ENCODE assay signal across 1 cellular context in genomic region chr19:37905936-37906867, GRCh38.
TF ChIP-seq lines count a peak whose summit lies in the region.

TSS of gene WDR87 (minus strand) at chr19:37906594. CDS start at chr19:37898239, 8,355 bp downstream.

TF ChIP-seq in HEK293, 187 proteins besides CTCF, POLR2A, EP300 and RAD21 (continued from another document and continues in another):
- peak; percentile 81 for TF ChIP-seq PRDM10 (tag by site-specific recombination; IDR thresholded peaks at IDR 0.05)
- TF ChIP-seq REST (tag by site-specific recombination; IDR thresholded peaks at IDR 0.05), result peak; percentile 18; the same call in 1 of the 2 replicates
- TF ChIP-seq ZNF391 (tag by site-specific recombination; IDR thresholded peaks at IDR 0.05; ENCODE audit: borderline replicate concordance, low read depth), result no peak
- peak; percentile 99 for TF ChIP-seq ZNF362 (tag by site-specific recombination; IDR thresholded peaks at IDR 0.05)
- peak; percentile 58; the same call in 1 of the 2 replicates for TF ChIP-seq ZNF449 (tag by site-specific recombination; IDR thresholded peaks at IDR 0.05)
- TF ChIP-seq ZNF624 (tag by site-specific recombination; IDR thresholded peaks at IDR 0.05), result no peak
- peak; percentile 32; the same call in 1 of the 2 replicates for TF ChIP-seq IKZF3 (tag by site-specific recombination; IDR thresholded peaks at IDR 0.05)
- peak; percentile 50; the same call in 1 of the 2 replicates for TF ChIP-seq EGR2 (tag by site-specific recombination; IDR thresholded peaks at IDR 0.05; ENCODE audit: low read depth)
- TF ChIP-seq ZNF513 (tag by site-specific recombination; IDR thresholded peaks at IDR 0.05), result 0 out of 2 replicates have a peak, but pooled peaks have one; percentile 6
- peak; percentile 56 for TF ChIP-seq ZNF501 (tag by site-specific recombination; IDR thresholded peaks at IDR 0.05)
- TF ChIP-seq ZNF335 (tag by site-specific recombination; conservative IDR thresholded peaks at IDR 0.05), result peak; percentile 99
- peak; percentile 91; the same call in 1 of the 2 replicates for TF ChIP-seq ZSCAN5A (tag by site-specific recombination; IDR thresholded peaks at IDR 0.05)
- TF ChIP-seq ZFP37 (tag by site-specific recombination; IDR thresholded peaks at IDR 0.05), result no peak
- TF ChIP-seq ZSCAN18 (tag by site-specific recombination; IDR thresholded peaks at IDR 0.05), result no peak
- no peak for TF ChIP-seq ZNF114 (tag by site-specific recombination; IDR thresholded peaks at IDR 0.05)
- TF ChIP-seq ZNF701 (tag by site-specific recombination; IDR thresholded peaks at IDR 0.05), result no peak
- peak; percentile 6; the same call in 1 of the 2 replicates for TF ChIP-seq OVOL3 (tag by site-specific recombination; IDR thresholded peaks at IDR 0.05)
- no peak for TF ChIP-seq MYNN (tag by site-specific recombination; IDR thresholded peaks at IDR 0.05; ENCODE audit: borderline replicate concordance)
- TF ChIP-seq KLF8 (tag by site-specific recombination; IDR thresholded peaks at IDR 0.05), result no peak
- peak; percentile 97; the same call in 1 of the 2 replicates for TF ChIP-seq PATZ1 (tag by site-specific recombination; IDR thresholded peaks at IDR 0.05)
- peak; percentile 54; the same call in 1 of the 2 replicates for TF ChIP-seq ZFP69B (tag by site-specific recombination; IDR thresholded peaks at IDR 0.05)
- peak; percentile 16; the same call in 1 of the 2 replicates for TF ChIP-seq ZNF174 (tag by site-specific recombination; IDR thresholded peaks at IDR 0.05)
- no peak for TF ChIP-seq ZNF521 (tag by site-specific recombination; IDR thresholded peaks at IDR 0.05)
- TF ChIP-seq ZNF777 (tag by site-specific recombination; IDR thresholded peaks at IDR 0.05; ENCODE audit: borderline replicate concordance), result peak; percentile 82; the same call in 1 of the 2 replicates
- no peak; the same call in 1 of the 2 replicates for TF ChIP-seq ZNF639 (tag by site-specific recombination; IDR thresholded peaks at IDR 0.05)
- peak; percentile 54; the same call in 1 of the 2 replicates for TF ChIP-seq ZNF561 (tag by site-specific recombination; IDR thresholded peaks at IDR 0.05; ENCODE audit: borderline replicate concordance)
- TF ChIP-seq BCL6B (tag by site-specific recombination; IDR thresholded peaks at IDR 0.05), result 0 out of 2 replicates have a peak, but pooled peaks have one; percentile 21
- no peak for TF ChIP-seq ZNF121 (tag by site-specific recombination; IDR thresholded peaks at IDR 0.05)
